8 cellular contexts compared by ENCODE assay signal in the genomic region with DNA sequence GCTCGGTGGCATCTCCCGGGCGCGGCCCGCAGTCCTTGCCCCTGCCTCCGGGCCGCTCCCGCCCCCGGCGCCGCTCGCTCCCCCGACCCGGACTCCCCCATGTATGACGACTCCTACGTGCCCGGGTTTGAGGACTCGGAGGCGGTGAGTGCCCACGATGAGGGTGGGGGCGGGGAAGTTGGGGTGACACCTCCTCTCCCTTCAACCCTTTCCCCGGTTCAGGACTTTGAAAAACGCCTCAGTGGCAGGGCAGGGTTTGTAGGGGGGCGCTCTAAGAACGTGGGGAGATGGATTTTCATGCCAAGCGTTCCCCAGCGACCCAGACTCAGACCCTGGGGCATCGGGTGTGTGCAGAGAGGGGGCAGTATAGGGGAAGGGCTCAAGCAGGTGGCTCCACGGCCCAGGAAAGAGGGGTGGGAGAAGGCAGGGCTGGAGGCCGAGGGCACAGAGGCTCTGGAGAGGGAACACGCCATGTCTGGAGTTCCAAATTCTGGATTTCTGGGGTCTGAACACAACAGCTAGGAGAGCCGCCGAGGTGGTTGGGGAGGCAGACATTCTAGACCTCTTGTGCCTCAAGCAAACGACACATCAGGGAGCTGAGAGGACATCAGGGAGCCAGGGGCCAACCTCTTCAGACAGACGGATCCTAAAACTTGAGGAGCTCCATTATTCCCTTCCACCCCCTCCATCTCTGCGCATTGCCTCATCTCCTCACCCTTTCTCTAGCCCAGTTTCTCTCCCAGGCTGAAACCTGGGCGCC. TPM values are rescaled to one million over a fixed set of nuclear protein-coding genes. Genes with fewer than 3 reads are reported as not detected.
DNase-seq lines count a peak whose midpoint lies in the region; ATAC-seq and TF ChIP-seq lines count a peak whose summit lies in the region.

No MANE protein-coding gene starts in this region.

- H3K4me1 ChIP-seq in psoas muscle = peaks cover 7% of the 10 kb centered on the region

- H3K27me3 ChIP-seq in psoas muscle (ENCODE audit: insufficient read depth in 3 of 3, low read length in 2 of 3) = peaks cover 0 to 17% (median 2%) of the 10 kb centered on the region in 3 donors

- peak; percentile 43 for DNase-seq in activated T-cell treated with anti-CD3 and anti-CD28 coated beads for 4 hours
- no peak for DNase-seq in activated T-cell treated with anti-CD3 and anti-CD28 coated beads, Interleukin-2, amount 50 U/mL, for 1 hour
- no peak for DNase-seq in epithelial cell of proximal tubule (ENCODE audit: low read depth)
- DNase-seq in psoas muscle = peak in 1 of 2 donors; percentile 26
- no peak for DNase-seq in germinal center (ENCODE audit: low spot score)
- no peak for DNase-seq in NCI-H2029 (lab: John Stamatoyannopoulos, UW)
- no peak for DNase-seq in SHP77 treated with DMSO at 0.1 percent for 48 hours (lab: John Stamatoyannopoulos, UW)

- no peak for ATAC-seq in psoas muscle

- whole genome bisulfite sequencing in psoas muscle, 3 donors = 17 to 26% (median 25%) methylated on average over 21 to 37 of the region's 37 CpGs

- no peaks in the 10 kb centered on the region for H3K9me3 ChIP-seq in psoas muscle

- H3K36me3 ChIP-seq in psoas muscle (ENCODE audit: insufficient read depth in 1 of 2, low read depth in 1 of 2) = no peaks in the 10 kb centered on the region

- intact Hi-C loops in psoas muscle (cut with DNase I) = no loop called here

- peak overlapping the region; percentile 59 for H3K4me3 ChIP-seq in epithelial cell of proximal tubule (ENCODE audit: low read depth, low read length)
- peak overlapping the region; percentile 74 for H3K4me3 ChIP-seq in psoas muscle

- TF ChIP-seq CTCF in VCaP (conservative IDR thresholded peaks at IDR 0.05) = no peak; the same call in 1 of the 2 replicates
- peak; percentile 26 for TF ChIP-seq CTCF in epithelial cell of proximal tubule (conservative IDR thresholded peaks at IDR 0.05; ENCODE audit: low read depth, low read length)
- TF ChIP-seq CTCF in psoas muscle (IDR thresholded peaks at IDR 0.05) = no peak

- peak overlapping the region; percentile 79; the same call in 1 of the 2 replicates for H3K27ac ChIP-seq in VCaP
- H3K27ac ChIP-seq in psoas muscle = no peak overlapping the region

RNA-seq across cellular contexts. Expression of gene CACNB3, which starts 0.7 kb away (rescaled TPM):
- 19.6 and 32.6 TPM in 2 replicates for total RNA-seq in epithelial cell of proximal tubule
- total RNA-seq in psoas muscle = 1 to 10 TPM; 2.0 to 3.5 (median 2.5) TPM
- polyA plus RNA-seq in psoas muscle = 1 to 10 TPM in 2 of 3 donors, under 1 TPM in 1; 0.92 to 1.7 (median 1.6) TPM

RNA-seq across cellular contexts. Expression of gene ADCY6, which starts 30.1 kb away (rescaled TPM):
- total RNA-seq in epithelial cell of proximal tubule (13.5 and 21.6 TPM in 2 replicates), psoas muscle (10 to 100 TPM; 13.1 to 18.9 (median 13.4) TPM)
- 1 to 10 TPM; 5.3 to 9.2 (median 7.6) TPM for polyA plus RNA-seq in psoas muscle

RNA-seq across cellular contexts. Expression of gene DDX23, which starts 33.0 kb away (rescaled TPM):
- total RNA-seq in epithelial cell of proximal tubule (84.0 and 90.8 TPM in 2 replicates), psoas muscle (10 to 100 TPM; 38.5 to 71.6 (median 58.5) TPM)
- polyA plus RNA-seq in psoas muscle = 10 to 100 TPM; 39.4 to 92.8 (median 64.5) TPM

RNA-seq across cellular contexts. Expression of gene RND1, which starts 46.7 kb away (rescaled TPM):
- total RNA-seq in epithelial cell of proximal tubule (3.3 and 8.9 TPM in 2 replicates), psoas muscle (under 1 TPM in 3 of 4 donors, not detected in 1; 0.15 to 0.64 (median 0.19) TPM)
- 1 to 10 TPM in 1 of 3 donors, under 1 TPM in 1, not detected in 1; 0.18 to 1.2 TPM for polyA plus RNA-seq in psoas muscle
